In the genomic region with DNA sequence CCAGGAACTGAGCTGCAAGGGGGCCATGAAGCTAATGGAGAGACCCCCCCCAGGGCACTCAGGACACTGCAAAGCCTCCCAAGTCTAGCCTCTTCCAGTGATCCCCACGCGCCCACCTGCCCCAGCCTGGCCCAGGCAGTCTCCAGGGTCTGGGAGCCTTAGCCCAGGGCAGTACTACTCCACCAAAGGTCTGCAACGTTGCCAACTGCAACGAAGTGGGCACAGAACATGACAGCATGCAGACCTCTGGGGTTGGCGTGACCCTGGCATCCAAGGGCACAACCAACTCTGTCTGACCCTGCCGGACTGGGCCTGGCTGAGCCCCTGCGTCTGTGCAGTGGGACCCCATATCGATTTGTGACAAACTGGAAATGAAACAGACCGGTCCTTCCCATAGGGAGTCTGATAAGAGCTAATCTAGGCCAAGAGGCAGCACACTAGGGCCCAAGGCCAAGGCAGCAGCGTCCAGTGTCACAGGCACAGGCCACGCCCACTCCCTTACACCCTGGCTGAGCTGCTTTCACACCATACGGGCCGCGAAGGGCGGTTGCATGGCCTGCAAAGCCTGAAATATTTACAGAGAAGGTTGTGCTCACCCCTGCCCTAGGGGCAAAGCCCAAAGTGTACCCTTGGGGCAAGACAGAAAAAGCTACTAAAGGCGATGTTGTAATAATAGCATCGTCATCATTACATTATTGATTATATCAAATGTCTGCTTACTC, we compare ENCODE assay signal across 12 cellular contexts.
DNase-seq lines count a peak whose midpoint lies in the region; ATAC-seq and TF ChIP-seq lines count a peak whose summit lies in the region.
"Had no signal": no experiment of that assay in that cellular context is flagged by ENCODE, and none has a peak within 500 bp of the region (broad histone marks: within the 10 kb centered on the region; RNA-seq: fewer than 3 reads in every experiment).

No MANE protein-coding gene starts in this region.

- peaks cover 0 to 5% of the 10 kb centered on the region in 2 donors for H3K4me1 ChIP-seq in uterus

- ATAC-seq in WTC11 = no peak

- intact Hi-C loops in cardiac septum (cut with DNase I) (no loop called here), uterus (cut with DNase I; ENCODE audit: low total_unique reads) (no loop called here)

- H3K27ac Mint-ChIP-seq in nephron progenitor cell (peak overlapping the region; percentile 13), WTC11 (no peak overlapping the region)
- H3K27ac Mint-ChIP-seq: activated naive CD8-positive, alpha-beta T cell; dendritic cell treated with granulocyte-macrophage colony-stimulating factor and Interleukin-4, amounts not matched to agents 40 ng/mL and 50 ng/mL, for 4 days had no signal

- no peaks in the 10 kb centered on the region for H3K27me3 ChIP-seq in uterus

- in situ Hi-C loops in GM13977 (cut with MboI; ENCODE audit: low pct_unique_long_range_greater_than_20kb, low sequenced_read_pairs, unreplicated experiment) = no loop called here

- POLR2A ChIA-PET in WTC11 (lab: Charles Lee) = interaction anchor here (0.6 kb wide), 1 partner anchor 50 kb away, joined by 3 read pairs; no protein-coding TSS in a partner anchor

- no peaks in the 10 kb centered on the region for H3K36me3 ChIP-seq in uterus

- H3K4me3 Mint-ChIP-seq in nephron progenitor cell = no peak overlapping the region
- no peak overlapping the region for H3K4me3 Mint-ChIP-seq in WTC11
- H3K4me3 Mint-ChIP-seq: activated naive CD8-positive, alpha-beta T cell; dendritic cell treated with granulocyte-macrophage colony-stimulating factor and Interleukin-4, amounts not matched to agents 40 ng/mL and 50 ng/mL, for 4 days had no signal

- H3K27me3 Mint-ChIP-seq in nephron progenitor cell (ENCODE audit: low read depth, poor library complexity) = peaks cover 3% of the 10 kb centered on the region
- no peaks in the 10 kb centered on the region for H3K27me3 Mint-ChIP-seq in WTC11 (ENCODE audit: low read depth)
- H3K27me3 Mint-ChIP-seq: activated naive CD8-positive, alpha-beta T cell; dendritic cell treated with granulocyte-macrophage colony-stimulating factor and Interleukin-4, amounts not matched to agents 40 ng/mL and 50 ng/mL, for 4 days had no signal

- no peak overlapping the region for H3K4me3 ChIP-seq in uterus

- H3K4me1 Mint-ChIP-seq in nephron progenitor cell (peaks cover 43% of the 10 kb centered on the region), WTC11 (peaks cover 12% of the 10 kb centered on the region)

- H3K9me3 Mint-ChIP-seq in nephron progenitor cell (no peaks in the 10 kb centered on the region), WTC11 (no peaks in the 10 kb centered on the region)
- H3K9me3 Mint-ChIP-seq: dendritic cell treated with granulocyte-macrophage colony-stimulating factor and Interleukin-4, amounts not matched to agents 40 ng/mL and 50 ng/mL, for 4 days had no signal

- no peaks in the 10 kb centered on the region for H3K36me3 Mint-ChIP-seq in nephron progenitor cell (ENCODE audit: low read depth)
- peaks cover 9% of the 10 kb centered on the region for H3K36me3 Mint-ChIP-seq in WTC11
- H3K36me3 Mint-ChIP-seq: activated naive CD8-positive, alpha-beta T cell had no signal

- DNase-seq in amygdala (lab: John Stamatoyannopoulos, UW) (peak in 33 of 56 donors; percentile 8 to 83 (median 45)), cardiac septum (ENCODE audit: low spot score) (peak; percentile 91), nephron progenitor cell (no peak), uterus (peak; percentile 66 to 74), WTC11 (ENCODE audit: low spot score) (no peak), GM13977 (ENCODE audit: low spot score) (no peak), NCI-H526 treated with DMSO at 0.1 percent for 48 hours (lab: John Stamatoyannopoulos, UW) (no peak)
- DNase-seq: Kasumi-1; stimulated activated CD4-positive, alpha-beta T cell treated with anti-CD3 and anti-CD28 coated beads, Interleukin-4, amount 100 ng/mL, for 24 hours; T1000 had no signal

- H3K9me3 ChIP-seq in uterus = no peaks in the 10 kb centered on the region

- H3K27ac ChIP-seq in uterus = no peak overlapping the region

- no peak for TF ChIP-seq CTCF in nephron progenitor cell (IDR thresholded peaks at IDR 0.05)
- TF ChIP-seq CTCF in uterus (IDR thresholded peaks at IDR 0.05) = no peak
- no peak for TF ChIP-seq CTCF in WTC11 (IDR thresholded peaks at IDR 0.05)
- no peak for TF ChIP-seq CTCF in GM13977 (IDR thresholded peaks at IDR 0.05; ENCODE audit: extremely low read depth, insufficient read depth, missing control alignments)

- CTCF ChIA-PET in WTC11 (lab: Charles Lee) = interaction anchor here (0.8 kb wide), 1 partner anchor 16 kb away, joined by 3 read pairs; no protein-coding TSS in a partner anchor

- no peak for TF ChIP-seq POLR2A in uterus (IDR thresholded peaks at IDR 0.05)

TF ChIP-seq in WTC11, 78 proteins besides CTCF, POLR2A, EP300 and RAD21 (continues in another document):
- TF ChIP-seq ZNF317 (CRISPR knock-in tag; IDR thresholded peaks at IDR 0.05; ENCODE audit: borderline replicate concordance, low read depth) = no peak
- TF ChIP-seq ZNF138 (CRISPR knock-in tag; conservative IDR thresholded peaks at IDR 0.05) = no peak
- TF ChIP-seq CBFB (CRISPR knock-in tag; IDR thresholded peaks at IDR 0.05; ENCODE audit: low read depth) = no peak
- TF ChIP-seq, protein P1, sequence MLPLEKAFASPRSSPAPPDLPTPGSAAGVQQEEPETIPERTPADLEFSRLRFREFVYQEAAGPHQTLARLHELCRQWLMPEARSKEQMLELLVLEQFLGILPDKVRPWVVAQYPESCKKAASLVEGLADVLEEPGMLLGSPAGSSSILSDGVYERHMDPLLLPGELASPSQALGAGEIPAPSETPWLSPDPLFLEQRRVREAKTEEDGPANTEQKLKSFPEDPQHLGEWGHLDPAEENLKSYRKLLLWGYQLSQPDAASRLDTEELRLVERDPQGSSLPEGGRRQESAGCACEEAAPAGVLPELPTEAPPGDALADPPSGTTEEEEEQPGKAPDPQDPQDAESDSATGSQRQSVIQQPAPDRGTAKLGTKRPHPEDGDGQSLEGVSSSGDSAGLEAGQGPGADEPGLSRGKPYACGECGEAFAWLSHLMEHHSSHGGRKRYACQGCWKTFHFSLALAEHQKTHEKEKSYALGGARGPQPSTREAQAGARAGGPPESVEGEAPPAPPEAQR (CRISPR knock-in tag; IDR thresholded peaks at IDR 0.05) = no peak
- TF ChIP-seq NFYB (CRISPR knock-in tag; conservative IDR thresholded peaks at IDR 0.05; ENCODE audit: low read depth) = no peak
- TF ChIP-seq FOXP1 (CRISPR knock-in tag; IDR thresholded peaks at IDR 0.05; ENCODE audit: borderline replicate concordance) = no peak
- TF ChIP-seq, protein P2, sequence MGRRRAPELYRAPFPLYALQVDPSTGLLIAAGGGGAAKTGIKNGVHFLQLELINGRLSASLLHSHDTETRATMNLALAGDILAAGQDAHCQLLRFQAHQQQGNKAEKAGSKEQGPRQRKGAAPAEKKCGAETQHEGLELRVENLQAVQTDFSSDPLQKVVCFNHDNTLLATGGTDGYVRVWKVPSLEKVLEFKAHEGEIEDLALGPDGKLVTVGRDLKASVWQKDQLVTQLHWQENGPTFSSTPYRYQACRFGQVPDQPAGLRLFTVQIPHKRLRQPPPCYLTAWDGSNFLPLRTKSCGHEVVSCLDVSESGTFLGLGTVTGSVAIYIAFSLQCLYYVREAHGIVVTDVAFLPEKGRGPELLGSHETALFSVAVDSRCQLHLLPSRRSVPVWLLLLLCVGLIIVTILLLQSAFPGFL (CRISPR knock-in tag; IDR thresholded peaks at IDR 0.05; ENCODE audit: borderline replicate concordance) = no peak
- TF ChIP-seq SP1 (CRISPR knock-in tag; conservative IDR thresholded peaks at IDR 0.05) = no peak
- TF ChIP-seq EMX1 (CRISPR knock-in tag; IDR thresholded peaks at IDR 0.05) = no peak
- TF ChIP-seq, protein P3, sequence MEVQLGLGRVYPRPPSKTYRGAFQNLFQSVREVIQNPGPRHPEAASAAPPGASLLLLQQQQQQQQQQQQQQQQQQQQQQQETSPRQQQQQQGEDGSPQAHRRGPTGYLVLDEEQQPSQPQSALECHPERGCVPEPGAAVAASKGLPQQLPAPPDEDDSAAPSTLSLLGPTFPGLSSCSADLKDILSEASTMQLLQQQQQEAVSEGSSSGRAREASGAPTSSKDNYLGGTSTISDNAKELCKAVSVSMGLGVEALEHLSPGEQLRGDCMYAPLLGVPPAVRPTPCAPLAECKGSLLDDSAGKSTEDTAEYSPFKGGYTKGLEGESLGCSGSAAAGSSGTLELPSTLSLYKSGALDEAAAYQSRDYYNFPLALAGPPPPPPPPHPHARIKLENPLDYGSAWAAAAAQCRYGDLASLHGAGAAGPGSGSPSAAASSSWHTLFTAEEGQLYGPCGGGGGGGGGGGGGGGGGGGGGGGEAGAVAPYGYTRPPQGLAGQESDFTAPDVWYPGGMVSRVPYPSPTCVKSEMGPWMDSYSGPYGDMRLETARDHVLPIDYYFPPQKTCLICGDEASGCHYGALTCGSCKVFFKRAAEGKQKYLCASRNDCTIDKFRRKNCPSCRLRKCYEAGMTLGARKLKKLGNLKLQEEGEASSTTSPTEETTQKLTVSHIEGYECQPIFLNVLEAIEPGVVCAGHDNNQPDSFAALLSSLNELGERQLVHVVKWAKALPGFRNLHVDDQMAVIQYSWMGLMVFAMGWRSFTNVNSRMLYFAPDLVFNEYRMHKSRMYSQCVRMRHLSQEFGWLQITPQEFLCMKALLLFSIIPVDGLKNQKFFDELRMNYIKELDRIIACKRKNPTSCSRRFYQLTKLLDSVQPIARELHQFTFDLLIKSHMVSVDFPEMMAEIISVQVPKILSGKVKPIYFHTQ (CRISPR knock-in tag; IDR thresholded peaks at IDR 0.05) = no peak
- TF ChIP-seq HMGA2 (CRISPR knock-in tag; IDR thresholded peaks at IDR 0.05) = no peak
- no peak for TF ChIP-seq RORB (CRISPR knock-in tag; IDR thresholded peaks at IDR 0.05)
- no peak for TF ChIP-seq TP53 (CRISPR knock-in tag; IDR thresholded peaks at IDR 0.05)
- no peak for TF ChIP-seq ZNF423 (CRISPR knock-in tag; IDR thresholded peaks at IDR 0.05)
- no peak for TF ChIP-seq JUN (CRISPR knock-in tag; IDR thresholded peaks at IDR 0.05)
- TF ChIP-seq ZNF232 (CRISPR knock-in tag; IDR thresholded peaks at IDR 0.05) = no peak

Comparison
In these comparisons a context has a peak if more than half of its experiments do, and no peak if none do; other contexts are left out.
1. DNase-seq: peak in amygdala (33 of 56), cardiac septum (single experiment) and uterus (2 of 2); none in nephron progenitor cell (single experiment), WTC11 (single experiment), GM13977 (single experiment) and NCI-H526 treated with DMSO at 0.1 percent for 48 hours (single experiment).